In the genomic region with DNA sequence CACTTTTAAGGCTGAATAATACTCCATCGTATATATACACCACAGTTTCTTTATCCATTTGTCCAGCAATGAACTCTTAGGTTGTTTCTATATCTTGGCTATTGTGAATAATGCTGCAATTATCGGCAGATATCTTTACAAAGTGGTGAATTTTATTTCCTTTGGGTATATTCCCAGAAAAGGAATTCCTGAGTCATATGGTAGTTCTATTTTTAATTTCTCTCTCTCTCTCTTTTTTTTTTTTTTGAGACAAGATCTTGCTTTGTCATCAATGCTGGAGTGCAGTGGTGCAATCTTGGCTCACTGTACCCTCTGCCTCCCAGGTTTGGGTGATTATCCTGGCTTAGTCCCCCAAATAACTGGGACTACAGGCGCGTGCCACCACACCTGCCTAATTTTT, we compare ENCODE assay signal across 18 cellular contexts.
A peak's percentile ranks its signal among the peaks of the same experiment; 100 is the strongest.
DNase-seq lines count a peak whose midpoint lies in the region; ATAC-seq and TF ChIP-seq lines count a peak whose summit lies in the region.
"Had no signal": no experiment of that assay in that cellular context is flagged by ENCODE, and none has a peak within 500 bp of the region (broad histone marks: within the 10 kb centered on the region; RNA-seq: fewer than 3 reads in every experiment).

No MANE protein-coding gene starts in this region.

- no peaks in the 10 kb centered on the region for H3K27me3 Mint-ChIP-seq in MCF 10A (ENCODE audit: insufficient read depth, unreplicated experiment)
- H3K27me3 Mint-ChIP-seq in neural progenitor cell (ENCODE audit: insufficient read depth, low read depth) = no peaks in the 10 kb centered on the region

- no peak for TF ChIP-seq CTCF in MCF 10A (IDR thresholded peaks at IDR 0.05; ENCODE audit: unreplicated experiment)
- no peak for TF ChIP-seq CTCF in breast epithelium (IDR thresholded peaks at IDR 0.05)
- no peak for TF ChIP-seq CTCF in foreskin fibroblast (IDR thresholded peaks at IDR 0.05; ENCODE audit: low read depth, low read length)
- no peak for TF ChIP-seq CTCF in thoracic aorta (IDR thresholded peaks at IDR 0.05)
- TF ChIP-seq CTCF in neural progenitor cell (IDR thresholded peaks at IDR 0.05) = no peak

- intact Hi-C loops in MCF 10A (cut with micrococcal nuclease) (no loop called here), breast epithelium (cut with DNase I; ENCODE audit: low total_unique reads) (no loop called here)

- BruUV-seq in MCF 10A (replicated peaks; lab: Mats Ljungman, UMichigan) = no TSS peak

- no peaks in the 10 kb centered on the region for H3K36me3 ChIP-seq in breast epithelium
- no peaks in the 10 kb centered on the region for H3K36me3 ChIP-seq in thoracic aorta
- no peaks in the 10 kb centered on the region for H3K36me3 ChIP-seq in neural progenitor cell
- H3K36me3 ChIP-seq: cardiac muscle cell, tibial artery had no signal

- H3K79me2 ChIP-seq in neural progenitor cell (ENCODE audit: low read depth) = no peaks in the 10 kb centered on the region

- H3K36me3 Mint-ChIP-seq in MCF 10A (ENCODE audit: insufficient read depth, unreplicated experiment) (no peaks in the 10 kb centered on the region), neural progenitor cell (no peaks in the 10 kb centered on the region)

- POLR2A ChIA-PET in MCF 10A (lab: Yijun Ruan, JAX) = interaction anchor here (0.9 to 1.9 kb wide), 3 partner anchors 10 to 87 kb away, joined by 4 to 9 read pairs (median 6); no protein-coding TSS in a partner anchor

- H3K27ac ChIP-seq in breast epithelium (no peak overlapping the region), thoracic aorta (peak overlapping the region in 1 of 2 donors; percentile 4), neural progenitor cell (no peak overlapping the region)
- H3K27ac ChIP-seq: cardiac muscle cell, tibial artery had no signal

- peak overlapping the region; percentile 13 for H3K4me3 Mint-ChIP-seq in MCF 10A (ENCODE audit: unreplicated experiment)
- no peak overlapping the region for H3K4me3 Mint-ChIP-seq in neural progenitor cell

- TF ChIP-seq POLR2A in breast epithelium (IDR thresholded peaks at IDR 0.05) = no peak

- CTCF ChIA-PET in MCF 10A (lab: Yijun Ruan, JAX) = interaction anchor here (1.1 kb wide), 1 partner anchor 20 kb away, joined by 3 read pairs; no protein-coding TSS in a partner anchor

- no peak overlapping the region for H2AFZ ChIP-seq in neural progenitor cell (replicated peaks)

- H3K27me3 ChIP-seq in breast epithelium = no peaks in the 10 kb centered on the region
- H3K27me3 ChIP-seq in thoracic aorta (replicated peaks; ENCODE audit: insufficient read depth) = no peaks in the 10 kb centered on the region
- no peaks in the 10 kb centered on the region for H3K27me3 ChIP-seq in neural progenitor cell
- H3K27me3 ChIP-seq: cardiac muscle cell, tibial artery had no signal

- ATAC-seq in thoracic aorta (ENCODE audit: insufficient number of reproducible peaks, low FRiP score, low read depth) (peak; percentile 45), HG02798 (IDR thresholded peaks at IDR 0.05; ENCODE audit: poor library complexity, unreplicated experiment) (no peak), GM18520 (IDR thresholded peaks at IDR 0.05; ENCODE audit: unreplicated experiment) (no peak)
- ATAC-seq: GM12878, Panc1 had no signal

- H3F3A ChIP-seq in neural progenitor cell (ENCODE audit: low read depth) = no peaks in the 10 kb centered on the region

- no peak overlapping the region for H3K4me2 ChIP-seq in neural progenitor cell

- H3K9ac ChIP-seq in neural progenitor cell = no peak overlapping the region

- H3K9me3 Mint-ChIP-seq in MCF 10A (ENCODE audit: unreplicated experiment) (no peaks in the 10 kb centered on the region), neural progenitor cell (no peaks in the 10 kb centered on the region)
- H3K9me3 Mint-ChIP-seq: activated T-helper 2 cell treated with anti-CD3 and anti-CD28 coated beads, Interferon-gamma antibody, Interleukin-2, Interleukin-4, amounts not matched to agents 10 μg/mL and 5 μg/mL and 100 μg/mL, durations not matched to agents 14 hours and 24 hours and 36 hours had no signal

- H4K20me1 ChIP-seq in neural progenitor cell (ENCODE audit: low read depth) = no peaks in the 10 kb centered on the region

- DNase-seq in MCF 10A (ENCODE audit: unreplicated experiment) = peak; percentile 64
- no peak for DNase-seq in breast epithelium (ENCODE audit: low spot score in 2 of 2)
- peak; percentile 68 for DNase-seq in astrocyte of the hippocampus (ENCODE audit: low read depth, low spot score)
- peak; percentile 51 to 73 for DNase-seq in foreskin fibroblast
- no peak for DNase-seq in thoracic aorta (ENCODE audit: low spot score)
- no peak for DNase-seq in neural progenitor cell (ENCODE audit: low spot score)
- DNase-seq: activated CD4-positive, alpha-beta T cell treated with anti-CD3 and anti-CD28 coated beads, Interleukin-2, amount 50 U/mL, for 4 hours; NCI-H510A treated with DMSO at 0.1 percent for 48 hours; occipital lobe; T-helper 2 cell; tibial artery had no signal

- H3K9me3 ChIP-seq in breast epithelium (no peaks in the 10 kb centered on the region), thoracic aorta (no peaks in the 10 kb centered on the region), neural progenitor cell (ENCODE audit: low read depth) (no peaks in the 10 kb centered on the region)
- H3K9me3 ChIP-seq: tibial artery had no signal

- no peak overlapping the region for H3K27ac Mint-ChIP-seq in MCF 10A (ENCODE audit: low read depth, unreplicated experiment)
- no peak overlapping the region for H3K27ac Mint-ChIP-seq in neural progenitor cell
- H3K27ac Mint-ChIP-seq: activated T-helper 2 cell treated with anti-CD3 and anti-CD28 coated beads, Interferon-gamma antibody, Interleukin-2, Interleukin-4, amounts not matched to agents 10 μg/mL and 5 μg/mL and 100 μg/mL, durations not matched to agents 14 hours and 24 hours and 36 hours had no signal

- H3K4me3 ChIP-seq in breast epithelium (no peak overlapping the region), foreskin fibroblast (ENCODE audit: low read depth in 1 of 2, low read length in 2 of 2) (no peak overlapping the region), thoracic aorta (no peak overlapping the region), neural progenitor cell (no peak overlapping the region)
- H3K4me3 ChIP-seq: cardiac muscle cell, GM12878, lung, tibial artery had no signal

- no peaks in the 10 kb centered on the region for H3K4me1 ChIP-seq in breast epithelium
- H3K4me1 ChIP-seq in thoracic aorta (ENCODE audit: control insufficient read depth in 1 of 2, low read depth in 2 of 2) = peaks cover 13 to 21% of the 10 kb centered on the region in 2 donors
- H3K4me1 ChIP-seq in neural progenitor cell = no peaks in the 10 kb centered on the region

- H3K4me1 Mint-ChIP-seq in MCF 10A (ENCODE audit: insufficient read depth, unreplicated experiment) (peaks cover 10% of the 10 kb centered on the region), neural progenitor cell (no peaks in the 10 kb centered on the region)

Comparison
In these comparisons a context has a peak if more than half of its experiments do, and no peak if none do; other contexts are left out.
1. DNase-seq: peak in MCF 10A (single experiment), astrocyte of the hippocampus (single experiment) and foreskin fibroblast (2 of 2); none in breast epithelium (0 of 2), thoracic aorta (single experiment) and neural progenitor cell (single experiment).